ENCODE assay signal across 30 cellular contexts in genomic region chr3:61299343-61299742, GRCh38. TPM values are rescaled to one million over a fixed set of nuclear protein-coding genes. Genes with fewer than 3 reads are reported as not detected.
DNase-seq lines count a peak whose midpoint lies in the region; ATAC-seq, FAIRE-seq and TF ChIP-seq lines count a peak whose summit lies in the region.
"Had no signal": no experiment of that assay in that cellular context is flagged by ENCODE, and none has a peak within 500 bp of the region (broad histone marks: within the 10 kb centered on the region; RNA-seq: fewer than 3 reads in every experiment).

No MANE protein-coding gene starts in this region.

- H3K27me3 ChIP-seq in bronchial epithelial cell (ENCODE audit: control insufficient read depth, insufficient read depth, low read length) = no peaks in the 10 kb centered on the region
- H3K27me3 ChIP-seq: gastrocnemius medialis, left lung, right atrium auricular region, upper lobe of right lung had no signal

- 0 out of 2 replicates have a peak, but pooled peaks have one; percentile 5 for TF ChIP-seq CTCF in C4-2B (conservative IDR thresholded peaks at IDR 0.05)
- no peak for TF ChIP-seq CTCF in bronchial epithelial cell (IDR thresholded peaks at IDR 0.05; ENCODE audit: insufficient read depth, low read length, severe bottlenecking)

- H3K36me3 ChIP-seq in bronchial epithelial cell (ENCODE audit: control insufficient read depth, insufficient read depth, low read length) = no peaks in the 10 kb centered on the region
- H3K36me3 ChIP-seq: gastrocnemius medialis, left lung, right atrium auricular region, upper lobe of right lung had no signal

- ATAC-seq in HG02588 (IDR thresholded peaks at IDR 0.05; ENCODE audit: unreplicated experiment) = peak; percentile 57
- no peak for ATAC-seq in HG02610 (IDR thresholded peaks at IDR 0.05; ENCODE audit: unreplicated experiment)
- ATAC-seq: activated CD4-positive, CD25-positive, alpha-beta regulatory T cell treated with anti-CD3 and anti-CD28 coated beads, Interleukin-2, amount 50 U/mL, for 24 hours; activated naive CD8-positive, alpha-beta T cell treated with anti-CD3 and anti-CD28 coated beads, Interleukin-2, amount 50 U/mL, for 24 hours; activated T-cell treated with anti-CD3 and anti-CD28 coated beads, Interleukin-2, amount 50 U/mL, for 72 hours; gastrocnemius medialis; left lung; upper lobe of right lung had no signal

- no peak for DNase-seq in bronchial epithelial cell (ENCODE audit: low read depth)
- DNase-seq in kidney tubule cell (ENCODE audit: low spot score) = peak; percentile 91
- DNase-seq in caudate nucleus (lab: John Stamatoyannopoulos, UW) = no peak
- no peak for DNase-seq in NCI-H1436 treated with DMSO at 0.1 percent for 48 hours (lab: John Stamatoyannopoulos, UW)
- no peak for DNase-seq in DMS153 (lab: John Stamatoyannopoulos, UW)
- DNase-seq: 8988T; activated CD4-positive, alpha-beta T cell treated with anti-CD3 and anti-CD28 coated beads, Interleukin-2, amount 50 U/mL, for 48 hours; activated naive CD8-positive, alpha-beta T cell treated with anti-CD3 and anti-CD28 coated beads, Interleukin-2, amount 50 U/mL, for 24 hours; activated T-cell treated with anti-CD3 and anti-CD28 coated beads, Interleukin-2, amount 50 U/mL, for 72 hours; CD4-positive, alpha-beta T cell; cerebellar nuclear complex; dermis blood vessel endothelial cell; gastrocnemius medialis; left lung; NCI-H1417; NCI-H2029 treated with DMSO at 0.1 percent for 48 hours; NCI-H524; NK-92 treated with Interleukin-12 subunit alpha and Interleukin-12 subunit beta, amount 100 ng/mL, for 24 hours; Right ventricle myocardium superior; small intestine; stimulated activated naive CD4-positive, alpha-beta T cell; T-helper 2 cell; upper lobe of right lung had no signal

- no peak overlapping the region for H3K27ac ChIP-seq in C4-2B
- H3K27ac ChIP-seq in caudate nucleus (ENCODE audit: low read depth, low read length) = no peak overlapping the region
- H3K27ac ChIP-seq: gastrocnemius medialis, HL-60, left lung, parathyroid adenoma, right atrium auricular region, upper lobe of right lung had no signal

- H3K4me3 ChIP-seq in bronchial epithelial cell (ENCODE audit: low read depth, low read length) = no peak overlapping the region
- H3K4me3 ChIP-seq: gastrocnemius medialis, left lung, right atrium auricular region, upper lobe of right lung had no signal

- peak; percentile 68 for FAIRE-seq in bronchial epithelial cell (lab: Jason Lieb, UNC)
- FAIRE-seq: small intestine had no signal

RNA-seq across cellular contexts. Expression of gene FHIT, which starts 48.1 kb away (rescaled TPM):
- total RNA-seq in bronchial epithelial cell = 1.6 and 2.6 TPM in 2 replicates
